ENCODE assay signal across 30 cellular contexts in genomic region chr2:203661509-203661908, GRCh38. TPM values are rescaled to one million over a fixed set of nuclear protein-coding genes. Genes with fewer than 3 reads are reported as not detected.
"Had no signal": no experiment of that assay in that cellular context is flagged by ENCODE, and none has a peak within 500 bp of the region (broad histone marks: within the 10 kb centered on the region; RNA-seq: fewer than 3 reads in every experiment).

No MANE protein-coding gene starts in this region.

- H3K27me3 Mint-ChIP-seq: stimulated activated naive CD8-positive, alpha-beta T cell treated with anti-CD3 and anti-CD28 coated beads, Interleukin-15, Interleukin-2, amounts not matched to agents 100 ng/mL and 50 ng/mL, for 24 hours had no signal

- H3K27me3 ChIP-seq: dorsolateral prefrontal cortex, esophagus muscularis mucosa, foreskin keratinocyte, gastroesophageal sphincter, heart left ventricle, hepatocyte, left lung, neutrophil, right atrium auricular region, sigmoid colon, transverse colon, upper lobe of right lung, uterus had no signal

- H3K4me1 ChIP-seq: esophagus muscularis mucosa, gastroesophageal sphincter, prostate gland, right atrium auricular region, sigmoid colon, uterus had no signal

- H3K36me3 ChIP-seq: esophagus muscularis mucosa, gastroesophageal sphincter, heart left ventricle, left lung, neutrophil, prostate gland, right atrium auricular region, sigmoid colon, thoracic aorta, transverse colon, upper lobe of right lung, uterus had no signal

- H3K4me2 ChIP-seq: hepatocyte had no signal

- H3K27ac Mint-ChIP-seq: stimulated activated naive B cell treated with anti-CD40 and anti-IgM and Interleukin-4, amounts not matched to agents 10 μg/mL and 1 μg/mL and 100 μg/mL, for 72 hours; stimulated activated naive CD8-positive, alpha-beta T cell treated with anti-CD3 and anti-CD28 coated beads, Interleukin-15, Interleukin-2, amounts not matched to agents 100 ng/mL and 50 ng/mL, for 24 hours had no signal

- H3K9me3 Mint-ChIP-seq: naive thymus-derived CD8-positive, alpha-beta T cell; stimulated activated naive CD8-positive, alpha-beta T cell treated with anti-CD3 and anti-CD28 coated beads, Interleukin-15, Interleukin-2, amounts not matched to agents 100 ng/mL and 50 ng/mL, for 24 hours had no signal

- H3K79me2 ChIP-seq: hepatocyte had no signal

- DNase-seq: dorsolateral prefrontal cortex; effector CD4-positive, alpha-beta T cell; foreskin keratinocyte; heart left ventricle; left cardiac atrium; left lung; mesendoderm; midbrain; naive thymus-derived CD8-positive, alpha-beta T cell; sigmoid colon; stimulated activated CD4-positive, alpha-beta T cell treated with anti-CD3 and anti-CD28 coated beads, Interleukin-15, amount 100 ng/mL, for 24 hours; stimulated activated CD4-positive, alpha-beta T cell treated with anti-CD3 and anti-CD28 coated beads, Interleukin-2, amount 100 ng/mL, for 48 hours; stimulated activated naive B cell treated with anti-CD40 and anti-IgM and Interleukin-4, amounts not matched to agents 10 μg/mL and 1 μg/mL and 100 μg/mL, for 72 hours; transverse colon; upper lobe of right lung; uterus had no signal

- H3K27ac ChIP-seq: dorsolateral prefrontal cortex, epithelial cell of prostate, esophagus muscularis mucosa, foreskin keratinocyte, gastroesophageal sphincter, heart left ventricle, hepatocyte, left lung, neutrophil, prostate gland, right atrium auricular region, sigmoid colon, skin epidermis, thoracic aorta, transverse colon, upper lobe of right lung, uterus had no signal

- H3K9me3 ChIP-seq: esophagus muscularis mucosa, gastroesophageal sphincter, heart left ventricle, left lung, neutrophil, prostate gland, right atrium auricular region, sigmoid colon, thoracic aorta, transverse colon, upper lobe of right lung, uterus had no signal

- H3K4me3 Mint-ChIP-seq: naive thymus-derived CD8-positive, alpha-beta T cell; stimulated activated naive B cell treated with anti-CD40 and anti-IgM and Interleukin-4, amounts not matched to agents 10 μg/mL and 1 μg/mL and 100 μg/mL, for 72 hours; stimulated activated naive CD8-positive, alpha-beta T cell treated with anti-CD3 and anti-CD28 coated beads, Interleukin-15, Interleukin-2, amounts not matched to agents 100 ng/mL and 50 ng/mL, for 24 hours had no signal

- H3K4me3 ChIP-seq: dorsolateral prefrontal cortex, esophagus muscularis mucosa, gastroesophageal sphincter, heart left ventricle, hepatocyte, left lung, prostate gland, right atrium auricular region, sigmoid colon, skin epidermis, thoracic aorta, transverse colon, upper lobe of right lung, uterus had no signal

- FAIRE-seq: colon had no signal

- H2AFZ ChIP-seq: hepatocyte had no signal

- H3K36me3 Mint-ChIP-seq: naive thymus-derived CD8-positive, alpha-beta T cell; stimulated activated naive B cell treated with anti-CD40 and anti-IgM and Interleukin-4, amounts not matched to agents 10 μg/mL and 1 μg/mL and 100 μg/mL, for 72 hours had no signal

RNA-seq across cellular contexts. Expression of gene CD28, which starts 44.9 kb away (rescaled TPM):
- total RNA-seq: fibroblast of lung, foreskin keratinocyte, hepatocyte, kidney epithelial cell, osteocyte had no signal
